1 cellular context compared by ENCODE assay signal in the genomic region with DNA sequence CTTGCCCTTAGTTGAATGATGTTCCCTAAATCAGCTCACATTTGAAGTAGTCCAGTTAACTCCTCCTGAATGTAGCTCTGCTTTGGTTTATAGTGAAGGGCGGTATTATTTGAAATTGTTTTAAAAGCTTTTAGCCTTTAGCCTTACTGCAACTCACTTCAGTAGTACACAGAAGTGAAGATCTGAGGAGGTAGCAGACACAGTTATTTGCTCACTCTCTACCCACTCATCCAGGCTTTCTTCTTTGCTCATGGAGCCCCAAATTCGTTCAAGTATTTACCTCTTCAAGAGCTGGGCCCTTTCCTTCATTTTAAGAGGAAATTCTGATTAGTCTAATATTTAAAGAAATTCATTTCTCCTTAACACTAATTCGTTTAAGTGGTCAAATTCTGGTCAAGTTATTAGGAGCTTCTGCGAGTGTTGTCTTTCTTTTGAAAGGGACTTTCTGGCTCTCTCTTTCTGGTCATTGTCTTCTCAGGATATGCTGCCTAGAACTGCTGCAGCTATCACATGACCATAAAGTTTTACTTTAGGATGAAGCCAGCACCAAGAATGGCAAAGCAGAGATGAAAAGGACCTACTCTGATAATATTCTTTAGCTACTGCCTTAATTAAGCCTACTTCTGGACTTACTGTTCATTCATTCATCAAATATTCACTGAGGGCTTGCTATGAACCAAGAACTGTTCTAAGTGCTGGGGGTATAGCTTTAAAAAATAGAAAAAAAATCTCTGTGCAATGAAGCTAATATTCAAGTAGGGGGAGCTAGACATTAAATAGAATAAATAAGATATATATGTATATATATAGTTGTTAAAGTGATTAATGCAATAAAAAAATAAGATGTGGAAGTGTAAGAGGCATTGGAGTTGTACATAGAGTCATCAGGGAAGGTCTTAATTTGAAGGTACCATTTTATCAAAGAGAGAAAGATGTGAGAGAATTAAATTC.
TF ChIP-seq lines count a peak whose summit lies in the region.

No MANE protein-coding gene starts in this region.

TF ChIP-seq in SK-N-SH, 30 proteins besides CTCF, POLR2A, EP300 and RAD21:
- TF ChIP-seq CHD2 (IDR thresholded peaks at IDR 0.05; ENCODE audit: low read length, partially characterized antibody) (no peak), RCOR1 (IDR thresholded peaks at IDR 0.05; ENCODE audit: low read length) (no peak)
